In genomic region chr11:83629775-83630174, GRCh38 we compare ENCODE assay signal across 24 cellular contexts.
"Had no signal": no experiment of that assay in that cellular context is flagged by ENCODE, and none has a peak within 500 bp of the region (broad histone marks: within the 10 kb centered on the region; RNA-seq: fewer than 3 reads in every experiment).

No MANE protein-coding gene starts in this region.

- H3K9ac ChIP-seq: parathyroid adenoma had no signal

- H2AFZ ChIP-seq: parathyroid adenoma had no signal

- H3K27me3 Mint-ChIP-seq: progenitor cell of endocrine pancreas; stimulated activated naive CD8-positive, alpha-beta T cell treated with anti-CD3 and anti-CD28 coated beads, Interleukin-15, amount 100 ng/mL, for 72 hours had no signal

- H3K27ac Mint-ChIP-seq: naive thymus-derived CD4-positive, alpha-beta T cell; progenitor cell of endocrine pancreas; stimulated activated naive CD8-positive, alpha-beta T cell treated with anti-CD3 and anti-CD28 coated beads, Interleukin-15, amount 100 ng/mL, for 72 hours had no signal

- H3K27ac ChIP-seq: colonic mucosa, esophagus muscularis mucosa, foreskin keratinocyte, heart right ventricle, left lung, parathyroid adenoma, right lobe of liver, suprapubic skin had no signal

- H3K9me3 ChIP-seq: colonic mucosa, esophagus muscularis mucosa, heart right ventricle, left lung, right lobe of liver, suprapubic skin had no signal

- H3K36me3 Mint-ChIP-seq: naive thymus-derived CD4-positive, alpha-beta T cell had no signal

- H3K36me3 ChIP-seq: colonic mucosa, esophagus muscularis mucosa, heart right ventricle, left lung, right lobe of liver, suprapubic skin had no signal

- H3K79me2 ChIP-seq: parathyroid adenoma had no signal

- H3K9me3 Mint-ChIP-seq: stimulated activated naive CD8-positive, alpha-beta T cell treated with anti-CD3 and anti-CD28 coated beads, Interleukin-15, amount 100 ng/mL, for 72 hours had no signal

- H3K27me3 ChIP-seq: colonic mucosa, esophagus muscularis mucosa, foreskin keratinocyte, heart right ventricle, left lung, right lobe of liver, suprapubic skin had no signal

- H3K4me3 ChIP-seq: colonic mucosa, esophagus muscularis mucosa, heart right ventricle, left lung, right lobe of liver, suprapubic skin had no signal

- H3K4me3 Mint-ChIP-seq: naive thymus-derived CD4-positive, alpha-beta T cell; stimulated activated naive CD8-positive, alpha-beta T cell treated with anti-CD3 and anti-CD28 coated beads, Interleukin-15, amount 100 ng/mL, for 72 hours had no signal

- H3K4me1 Mint-ChIP-seq: naive thymus-derived CD4-positive, alpha-beta T cell; stimulated activated naive CD8-positive, alpha-beta T cell treated with anti-CD3 and anti-CD28 coated beads, Interleukin-15, amount 100 ng/mL, for 72 hours had no signal

- ATAC-seq: foreskin keratinocyte; heart right ventricle; left cardiac atrium; left lung; naive thymus-derived CD4-positive, alpha-beta T cell; right lobe of liver; stimulated activated naive CD8-positive, alpha-beta T cell treated with anti-CD3 and anti-CD28 coated beads, Interleukin-15, amount 100 ng/mL, for 72 hours had no signal

- H3K4me1 ChIP-seq: colonic mucosa, esophagus muscularis mucosa, heart right ventricle, left lung, parathyroid adenoma, right lobe of liver had no signal

- DNase-seq: colonic mucosa; dermis blood vessel endothelial cell; effector memory CD4-positive, alpha-beta T cell; foreskin keratinocyte; glutamatergic neuron; heart right ventricle; hippocampal formation; left cardiac atrium; left lung; mesenchymal stem cell; midbrain; naive thymus-derived CD4-positive, alpha-beta T cell; right lobe of liver; small intestine; stimulated activated CD4-positive, alpha-beta T cell treated with anti-CD3 and anti-CD28 coated beads, Interleukin-15, amount 100 ng/mL, for 24 hours; stimulated activated CD4-positive, alpha-beta T cell treated with anti-CD3 and anti-CD28 coated beads, Interleukin-4, amount 100 ng/mL, for 1 hour; stimulated activated CD8-positive, alpha-beta memory T cell treated with anti-CD3 and anti-CD28 coated beads, Interleukin-4, amount 100 ng/mL, for 48 hours; stimulated activated naive CD4-positive, alpha-beta T cell; stimulated activated naive CD8-positive, alpha-beta T cell treated with anti-CD3 and anti-CD28 coated beads, Interleukin-15, amount 100 ng/mL, for 72 hours; trophoblast cell had no signal
